Comparison of ENCODE assay signal across 26 cellular contexts in genomic region chr21:31103571-31104265, GRCh38.
DNase-seq lines count a peak whose midpoint lies in the region; ATAC-seq and TF ChIP-seq lines count a peak whose summit lies in the region.
"Had no signal": no experiment of that assay in that cellular context is flagged by ENCODE, and none has a peak within 500 bp of the region (broad histone marks: within the 10 kb centered on the region; RNA-seq: fewer than 3 reads in every experiment).

No MANE protein-coding gene starts in this region.

- no peak for ATAC-seq in GM19328 (IDR thresholded peaks at IDR 0.05; ENCODE audit: unreplicated experiment)
- ATAC-seq: gastroesophageal sphincter, natural killer cell had no signal

- peaks cover 5% of the 10 kb centered on the region for H3K9me3 Mint-ChIP-seq in T-helper 2 cell treated with Interferon-gamma antibody and Interleukin-4, amounts not matched to agents 5 μg/mL and 100 μg/mL, for 36 hours
- peaks cover 0 to 11% (median 10%) of the 10 kb centered on the region in 7 donors for H3K9me3 Mint-ChIP-seq in CD14-positive monocyte
- H3K9me3 Mint-ChIP-seq in activated CD4-positive, alpha-beta memory T cell treated with anti-CD3 and anti-CD28 coated beads for 36 hours = peaks cover 8% of the 10 kb centered on the region
- H3K9me3 Mint-ChIP-seq: natural killer cell had no signal

- peaks cover 35% of the 10 kb centered on the region for H3K4me1 Mint-ChIP-seq in T-helper 2 cell treated with Interferon-gamma antibody and Interleukin-4, amounts not matched to agents 5 μg/mL and 100 μg/mL, for 36 hours (ENCODE audit: low read depth)
- H3K4me1 Mint-ChIP-seq in CD14-positive monocyte = peaks cover 67% of the 10 kb centered on the region
- H3K4me1 Mint-ChIP-seq in activated CD4-positive, alpha-beta memory T cell treated with anti-CD3 and anti-CD28 coated beads for 36 hours (ENCODE audit: low read depth) = peaks cover 41% of the 10 kb centered on the region

- H3F3A ChIP-seq in OCI-LY1 (ENCODE audit: insufficient read depth, low read length) = no peaks in the 10 kb centered on the region

- H3K9me2 ChIP-seq in OCI-LY1 (ENCODE audit: low read depth, low read length) (no peaks in the 10 kb centered on the region), hepatocyte (replicated peaks; ENCODE audit: insufficient read depth) (no peaks in the 10 kb centered on the region)

- H2AFZ ChIP-seq in OCI-LY1 (ENCODE audit: low read length) (peak overlapping the region; percentile 2; the same call in 1 of the 2 replicates), hepatocyte (no peak overlapping the region)

- 82% methylated on average over 4 of the region's 4 CpGs for WGBS in hepatocyte (ENCODE audit: low lambda C conversion rate, missing lambda C conversion rate)

- H3K4me1 ChIP-seq in OCI-LY1 (ENCODE audit: insufficient read depth, low read length, severe bottlenecking) (peaks cover 6% of the 10 kb centered on the region), hepatocyte (ENCODE audit: insufficient read depth) (peaks cover 3% of the 10 kb centered on the region)
- H3K4me1 ChIP-seq: gastroesophageal sphincter, left ventricle myocardium inferior had no signal

- peak overlapping the region; percentile 33 for H3K27ac Mint-ChIP-seq in T-helper 2 cell treated with Interferon-gamma antibody and Interleukin-4, amounts not matched to agents 5 μg/mL and 100 μg/mL, for 36 hours
- H3K27ac Mint-ChIP-seq in CD14-positive monocyte = peak overlapping the region in 6 of 7 donors; percentile 26 to 87 (median 72)
- H3K27ac Mint-ChIP-seq in activated CD4-positive, alpha-beta memory T cell treated with anti-CD3 and anti-CD28 coated beads for 36 hours = no peak overlapping the region
- H3K27ac Mint-ChIP-seq: IgD-negative memory B cell, natural killer cell had no signal

- TF ChIP-seq CTCF in CD14-positive monocyte (IDR thresholded peaks at IDR 0.05) (no peak), OCI-LY1 (IDR thresholded peaks at IDR 0.05; ENCODE audit: low read length) (no peak), hepatocyte (IDR thresholded peaks at IDR 0.05; ENCODE audit: poor library complexity) (no peak)

- peak overlapping the region; percentile 33 for H3K4me3 Mint-ChIP-seq in T-helper 2 cell treated with Interferon-gamma antibody and Interleukin-4, amounts not matched to agents 5 μg/mL and 100 μg/mL, for 36 hours
- H3K4me3 Mint-ChIP-seq in CD14-positive monocyte = peak overlapping the region in 1 of 2 donors; percentile 24
- no peak overlapping the region for H3K4me3 Mint-ChIP-seq in activated CD4-positive, alpha-beta memory T cell treated with anti-CD3 and anti-CD28 coated beads for 36 hours
- H3K4me3 Mint-ChIP-seq: natural killer cell had no signal

- CTCF ChIA-PET in activated CD4-positive, alpha-beta memory T cell treated with anti-CD3 and anti-CD28 coated beads for 36 hours (lab: Charles Lee) = interaction anchor here (1.6 to 5.5 kb wide), 2 partner anchors 14 to 476 kb away, joined by 3 to 45 read pairs; no protein-coding TSS in a partner anchor

- H3K27me3 Mint-ChIP-seq in T-helper 2 cell treated with Interferon-gamma antibody and Interleukin-4, amounts not matched to agents 5 μg/mL and 100 μg/mL, for 36 hours (ENCODE audit: low read depth) = no peaks in the 10 kb centered on the region
- peaks cover 0 to 6% (median 4%) of the 10 kb centered on the region in 3 donors for H3K27me3 Mint-ChIP-seq in CD14-positive monocyte (ENCODE audit: low read depth in 3 of 3)
- no peaks in the 10 kb centered on the region for H3K27me3 Mint-ChIP-seq in activated CD4-positive, alpha-beta memory T cell treated with anti-CD3 and anti-CD28 coated beads for 36 hours

- H3K36me3 ChIP-seq in OCI-LY1 (ENCODE audit: insufficient read depth, low read length) = no peaks in the 10 kb centered on the region
- no peaks in the 10 kb centered on the region for H3K36me3 ChIP-seq in hepatocyte (replicated peaks; ENCODE audit: insufficient read depth, low read depth)
- H3K36me3 ChIP-seq: esophagus squamous epithelium, gastroesophageal sphincter, left ventricle myocardium inferior had no signal

- no peaks in the 10 kb centered on the region for H4K20me1 ChIP-seq in OCI-LY1 (ENCODE audit: insufficient read depth, low read length)
- H4K20me1 ChIP-seq in hepatocyte (ENCODE audit: insufficient read depth, poor library complexity, severe bottlenecking) = no peaks in the 10 kb centered on the region

- H3K4me3 ChIP-seq in OCI-LY1 (ENCODE audit: low read depth, low read length, poor library complexity, severe bottlenecking) (no peak overlapping the region), hepatocyte (no peak overlapping the region)
- H3K4me3 ChIP-seq: esophagus squamous epithelium, gastroesophageal sphincter, GM12878, left ventricle myocardium inferior had no signal

- H3K27ac ChIP-seq in OCI-LY1 (ENCODE audit: low read depth, low read length, poor library complexity, severe bottlenecking) = no peak overlapping the region
- H3K27ac ChIP-seq in hepatocyte = peak overlapping the region; percentile 37
- H3K27ac ChIP-seq: gastroesophageal sphincter, left ventricle myocardium inferior had no signal

- H3K4me2 ChIP-seq in OCI-LY1 (ENCODE audit: low read length) (no peak overlapping the region), hepatocyte (no peak overlapping the region)

- no peaks in the 10 kb centered on the region for H3K79me2 ChIP-seq in OCI-LY1 (ENCODE audit: insufficient read depth, low read length)
- H3K79me2 ChIP-seq in hepatocyte = no peaks in the 10 kb centered on the region

- DNase-seq in T-helper 2 cell treated with Interferon-gamma antibody and Interleukin-4, amounts not matched to agents 5 μg/mL and 100 μg/mL, for 36 hours (ENCODE audit: low spot score) = no peak
- DNase-seq in T-helper 2 cell = no peak
- no peak for DNase-seq in CD14-positive monocyte (ENCODE audit: low spot score)
- DNase-seq in hepatocyte (ENCODE audit: low spot score) = no peak
- no peak for DNase-seq in NCI-H345 (lab: John Stamatoyannopoulos, UW)
- DNase-seq in activated CD4-positive, alpha-beta memory T cell treated with anti-CD3 and anti-CD28 coated beads for 36 hours = no peak
- DNase-seq: 8988T; activated CD4-positive, alpha-beta T cell treated with anti-CD3 and anti-CD28 coated beads, Interleukin-2, amount 50 U/mL, for 48 hours; activated gamma-delta T cell treated with Interleukin-2 at 50 U/mL for 16 hours; anterior cingulate cortex; cortex of kidney; esophagus squamous epithelium; hypothalamus; left ventricle myocardium inferior; midbrain; natural killer cell; NCI-H2081 treated with DMSO at 0.1 percent for 48 hours; SIG-M5; small intestine; stimulated activated CD4-positive, alpha-beta T cell treated with anti-CD3 and anti-CD28 coated beads, Interleukin-2, amount 100 ng/mL, for 24 hours; substantia nigra had no signal

- intact Hi-C loops in CD14-positive monocyte (cut with micrococcal nuclease) = no loop called here
- intact Hi-C loops in activated CD4-positive, alpha-beta memory T cell treated with anti-CD3 and anti-CD28 coated beads for 36 hours (cut with micrococcal nuclease) = no loop called here

- no peak overlapping the region for H3K9ac ChIP-seq in OCI-LY1 (ENCODE audit: low read length)

- H3K36me3 Mint-ChIP-seq in T-helper 2 cell treated with Interferon-gamma antibody and Interleukin-4, amounts not matched to agents 5 μg/mL and 100 μg/mL, for 36 hours (ENCODE audit: low read depth) = peaks cover 8% of the 10 kb centered on the region
- H3K36me3 Mint-ChIP-seq in CD14-positive monocyte = peaks cover 10 to 16% of the 10 kb centered on the region in 2 donors
- H3K36me3 Mint-ChIP-seq in activated CD4-positive, alpha-beta memory T cell treated with anti-CD3 and anti-CD28 coated beads for 36 hours = peaks cover 24% of the 10 kb centered on the region
- H3K36me3 Mint-ChIP-seq: IgD-negative memory B cell, natural killer cell had no signal

- H3K9me3 ChIP-seq in OCI-LY1 (ENCODE audit: low read length) (0 out of 2 replicates have a peak, but pooled peaks cover 3% of the 10 kb centered on the region), hepatocyte (ENCODE audit: low read depth) (no peaks in the 10 kb centered on the region)
- H3K9me3 ChIP-seq: esophagus squamous epithelium, gastroesophageal sphincter, left ventricle myocardium inferior had no signal

- POLR2A ChIA-PET in activated CD4-positive, alpha-beta memory T cell treated with anti-CD3 and anti-CD28 coated beads for 36 hours (lab: Charles Lee) = no interaction called here

- no peaks in the 10 kb centered on the region for H3K27me3 ChIP-seq in OCI-LY1 (ENCODE audit: insufficient read depth, low read length)
- H3K27me3 ChIP-seq in hepatocyte = no peaks in the 10 kb centered on the region
